10 cellular contexts compared by ENCODE assay signal in the genomic region with DNA sequence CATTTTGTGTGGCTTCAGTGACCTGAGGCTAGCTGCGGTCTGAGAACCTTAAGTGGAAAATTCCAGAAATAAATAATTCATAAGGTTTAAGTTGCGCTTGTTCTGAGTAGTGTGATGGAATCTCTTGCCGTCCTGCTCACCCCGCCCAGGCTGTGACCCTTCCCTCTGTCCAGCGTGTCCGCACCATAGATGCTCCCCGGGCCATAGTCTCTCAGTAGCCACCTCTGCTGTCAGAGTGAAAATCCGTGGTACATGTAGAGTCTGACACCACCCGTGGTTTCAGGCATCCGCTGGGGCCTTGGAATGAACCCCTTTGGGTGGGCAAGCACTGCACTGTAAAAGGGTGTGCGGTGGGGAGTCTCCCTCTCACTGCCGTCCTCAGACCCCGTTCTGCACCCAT. TPM values are rescaled to one million over a fixed set of nuclear protein-coding genes. Genes with fewer than 3 reads are reported as not detected.
"Had no signal": no experiment of that assay in that cellular context is flagged by ENCODE, and none has a peak within 500 bp of the region (broad histone marks: within the 10 kb centered on the region; RNA-seq: fewer than 3 reads in every experiment).

No MANE protein-coding gene starts in this region.

- H2AFZ ChIP-seq: GM23338 had no signal

- H3K27ac ChIP-seq: HL-60 had no signal

- H3K9me3 ChIP-seq: HAP-1 had no signal

- H3K36me3 ChIP-seq: HAP-1 had no signal

- H3K36me3 Mint-ChIP-seq: IgD-negative memory B cell had no signal

- H3K4me3 Mint-ChIP-seq: GM23338, HFFc6, IgD-negative memory B cell had no signal

- H3K4me2 ChIP-seq: GM23338 had no signal

- ATAC-seq: GM23338, HCT116, HepG2 had no signal

- H3K27ac Mint-ChIP-seq: GM23338, HFFc6, IgD-negative memory B cell had no signal

- H3K4me1 ChIP-seq: HAP-1 had no signal

- FAIRE-seq: HepG2 had no signal

- H3K4me3 ChIP-seq: GM23338, HAP-1 had no signal

- DNase-seq: H7, HFFc6 had no signal

RNA-seq across cellular contexts. Expression of gene UNC93A, which starts 11.7 kb away (rescaled TPM):
- total RNA-seq: H4, HFFc6, HT1080 had no signal
- polyA plus RNA-seq: IgD-negative memory B cell had no signal

RNA-seq across cellular contexts. Expression of gene TTLL2, which starts 22.1 kb away (rescaled TPM):
- total RNA-seq: GM23338, H4, H7, HepG2, HFFc6, HT1080 had no signal
- polyA plus RNA-seq: GM23338, HepG2, IgD-negative memory B cell had no signal
